8 cellular contexts compared by ENCODE assay signal in genomic region chr19:16247353-16248182, GRCh38.
A peak's percentile ranks its signal among the peaks of the same experiment; 100 is the strongest.
DNase-seq lines count a peak whose midpoint lies in the region; ATAC-seq lines count a peak whose summit lies in the region.

No MANE protein-coding gene starts in this region.

- peak overlapping the region in 8 of 11 experiments; percentile 9 to 51 (median 32); a peak in 11 of 22 replicates for H3K4me2 ChIP-seq in BLaER1 treated with 17β-estradiol and CSF1 and Interleukin-3, amounts not matched to agents 10 nM and 100 nM

- no peaks in the 10 kb centered on the region for H3K27me3 Mint-ChIP-seq in memory B cell

- ATAC-seq in HG02642 (IDR thresholded peaks at IDR 0.05; ENCODE audit: poor library complexity, unreplicated experiment) (peak; percentile 62), memory B cell (ENCODE audit: low read depth) (peak; percentile 91), HG02970 (IDR thresholded peaks at IDR 0.05; ENCODE audit: low FRiP score, unreplicated experiment) (no peak)

- H3K27ac Mint-ChIP-seq in memory B cell = peak overlapping the region; percentile 81

- H3K27ac ChIP-seq in BLaER1 treated with 17β-estradiol and CSF1 and Interleukin-3, amounts not matched to agents 10 nM and 100 nM = peak overlapping the region in 6 of 11 experiments; percentile 7 to 51 (median 46); a peak in 7 of 22 replicates
- no peak overlapping the region for H3K27ac ChIP-seq in effector memory CD4-positive, alpha-beta T cell (ENCODE audit: insufficient read depth, low read length, poor library complexity, severe bottlenecking)

- H3K4me1 ChIP-seq in BLaER1 treated with 17β-estradiol and CSF1 and Interleukin-3, amounts not matched to agents 10 nM and 100 nM = peaks cover 0 to 18% (median 6%) of the 10 kb centered on the region in 10 experiments; a peak in 15 of 20 replicates
- peaks cover 4% of the 10 kb centered on the region for H3K4me1 ChIP-seq in effector memory CD4-positive, alpha-beta T cell (ENCODE audit: control insufficient read depth, insufficient read depth, low read length, poor library complexity, severe bottlenecking)

- H3K4me3 Mint-ChIP-seq in memory B cell = peak overlapping the region; percentile 35

- no peak overlapping the region for H3K4me3 ChIP-seq in BLaER1 treated with 17β-estradiol and CSF1 and Interleukin-3, amounts not matched to agents 10 nM and 100 nM
- no peak overlapping the region for H3K4me3 ChIP-seq in effector memory CD4-positive, alpha-beta T cell (ENCODE audit: insufficient read depth, low read depth, low read length, poor library complexity, severe bottlenecking)

- H3K4me1 Mint-ChIP-seq in memory B cell = peaks cover 20% of the 10 kb centered on the region

- H3K9ac ChIP-seq in BLaER1 treated with 17β-estradiol and CSF1 and Interleukin-3, amounts not matched to agents 10 nM and 100 nM = peak overlapping the region in 2 of 11 experiments; percentile 25 to 27; a peak in 3 of 22 replicates

- H3K27me3 ChIP-seq in BLaER1 treated with 17β-estradiol and CSF1 and Interleukin-3, amounts not matched to agents 10 nM and 100 nM = no peaks in the 10 kb centered on the region
- no peaks in the 10 kb centered on the region for H3K27me3 ChIP-seq in effector memory CD4-positive, alpha-beta T cell (replicated peaks; ENCODE audit: control insufficient read depth, insufficient read depth, low read length, poor library complexity, severe bottlenecking)

- H3K9me3 Mint-ChIP-seq in memory B cell = no peaks in the 10 kb centered on the region

- no peaks in the 10 kb centered on the region for H3K36me3 Mint-ChIP-seq in memory B cell

- H3K36me3 ChIP-seq in BLaER1 treated with 17β-estradiol and CSF1 and Interleukin-3, amounts not matched to agents 10 nM and 100 nM = no peaks in the 10 kb centered on the region
- no peaks in the 10 kb centered on the region for H3K36me3 ChIP-seq in effector memory CD4-positive, alpha-beta T cell (ENCODE audit: control insufficient read depth, insufficient read depth, low read length)

- no peaks in the 10 kb centered on the region for H3K9me3 ChIP-seq in BLaER1 treated with 17β-estradiol and CSF1 and Interleukin-3, amounts not matched to agents 10 nM and 100 nM (replicated peaks in 1 of 11)
- H3K9me3 ChIP-seq in effector memory CD4-positive, alpha-beta T cell (ENCODE audit: control insufficient read depth, low read length) = no peaks in the 10 kb centered on the region

- H4K20me1 ChIP-seq in BLaER1 treated with 17β-estradiol and CSF1 and Interleukin-3, amounts not matched to agents 10 nM and 100 nM = no peaks in the 10 kb centered on the region

- peak; percentile 65 for DNase-seq in NOMO-1 treated with dmso at 0.1 percent for 144 hours (lab: John Stamatoyannopoulos, UW; ENCODE audit: unreplicated experiment)
- peak; percentile 52 to 94 (median 86) for DNase-seq in activated CD8-positive, alpha-beta memory T cell treated with anti-CD3 and anti-CD28 coated beads for 48 hours (ENCODE audit: low read depth in 2 of 3, low spot score in 2 of 3)
- peak; percentile 60 to 75 (median 69) for DNase-seq in effector memory CD4-positive, alpha-beta T cell
- DNase-seq in memory B cell (ENCODE audit: low spot score in 2 of 2) = peak; percentile 85 to 91
- DNase-seq in stimulated activated CD8-positive, alpha-beta memory T cell treated with anti-CD3 and anti-CD28 coated beads, Interleukin-15, amount 100 ng/mL, for 24 hours (ENCODE audit: low read depth) = peak; percentile 82
